Comparison of ENCODE assay signal across 8 cellular contexts in genomic region chr5:136080483-136081180, GRCh38. TPM values are rescaled to one million over a fixed set of nuclear protein-coding genes. Genes with fewer than 3 reads are reported as not detected.
A peak's percentile ranks its signal among the peaks of the same experiment; 100 is the strongest.
DNase-seq lines count a peak whose midpoint lies in the region; ATAC-seq, FAIRE-seq and TF ChIP-seq lines count a peak whose summit lies in the region.

No MANE protein-coding gene starts in this region.

- H3K36me3 ChIP-seq in GM12878 (ENCODE audit: control insufficient read depth in 2 of 2, insufficient read depth in 2 of 2, low read length in 1 of 2) (no peaks in the 10 kb centered on the region), spleen (no peaks in the 10 kb centered on the region)

- H3K27ac Mint-ChIP-seq in T-cell = no peak overlapping the region

- ATAC-seq in GM19025 (IDR thresholded peaks at IDR 0.05; ENCODE audit: low read depth, unreplicated experiment) = peak; percentile 90
- ATAC-seq in HG03066 (IDR thresholded peaks at IDR 0.05; ENCODE audit: low read depth, unreplicated experiment) = peak; percentile 93
- peak; percentile 67 to 94 (median 83) for ATAC-seq in T-cell (replicated peaks in 1 of 4)
- peak; percentile 89 for ATAC-seq in GM12878

- TF ChIP-seq CTCF in GM12878 (IDR thresholded peaks at IDR 0.05 in 2 of 3, conservative IDR thresholded peaks at IDR 0.05 in 1 of 3; ENCODE audit: control insufficient read depth in 2 of 3, extremely low read depth in 1 of 3, insufficient read depth in 1 of 3, low read depth in 3 of 3, low read length in 3 of 3) (no peak), spleen (IDR thresholded peaks at IDR 0.05 in 8 of 11, conservative IDR thresholded peaks at IDR 0.05 in 3 of 11) (no peak)

- in situ Hi-C loops in GM12878 (cut with MboI) = no loop called here

- TF ChIP-seq POLR2A in GM12878 (IDR thresholded peaks at IDR 0.05; ENCODE audit: low read depth, low read length) (peak; percentile 60; the same call in 1 of the 2 replicates), spleen (IDR thresholded peaks at IDR 0.05) (no peak)

- WGBS in GM12878 (ENCODE audit: insufficient coverage, insufficient replicate concordance, low lambda C conversion rate, missing lambda C conversion rate) = 31% methylated on average over 31 of the region's 34 CpGs
- 8 to 59% (median 53%) methylated on average over 34 of the region's 34 CpGs for WGBS in spleen, 5 donors

- H3K9me3 ChIP-seq in GM12878 (replicated peaks; ENCODE audit: control insufficient read depth, insufficient read depth, low read length) = no peaks in the 10 kb centered on the region
- H3K9me3 ChIP-seq in spleen = no peaks in the 10 kb centered on the region

- POLR2A ChIA-PET in T-cell (lab: Charles Lee) (no interaction called here), GM12878 (lab: Charles Lee) (interaction anchor here (0.6 to 1.9 kb wide), 5 partner anchors 14 to 163 kb away, joined by 3 to 8 read pairs (median 3); partner anchors contain the start of gene SMAD5)

- peak overlapping the region; percentile 51 to 76 (median 61) for H3K4me3 Mint-ChIP-seq in T-cell

- no peak for FAIRE-seq in GM12878 (lab: Jason Lieb, UNC)

- H3K4me2 ChIP-seq in GM12878 (ENCODE audit: control insufficient read depth, insufficient read depth) = peak overlapping the region; percentile 19; the same call in 1 of the 2 replicates

- peaks cover 36 to 51% of the 10 kb centered on the region in 2 donors for H3K27me3 Mint-ChIP-seq in T-cell

- H3K36me3 Mint-ChIP-seq in T-cell = no peaks in the 10 kb centered on the region

- TF ChIP-seq RAD21 in GM12878 (IDR thresholded peaks at IDR 0.05; ENCODE audit: insufficient read depth, low read depth, low read length) = no peak

- H3K4me3 ChIP-seq in GM12878 (peak overlapping the region; percentile 62; the same call in 1 of the 2 replicates), spleen (peak overlapping the region; percentile 8 to 53 (median 18))

- DNase-seq in T-cell (peak; percentile 4 to 73 (median 46)), GM12878 (ENCODE audit: low read depth, low spot score) (peak; percentile 82), inferior parietal cortex (ENCODE audit: extremely low spot score) (peak; percentile 27), spleen (peak; percentile 94), NCI-H748 treated with DMSO at 0.1 percent for 48 hours (lab: John Stamatoyannopoulos, UW) (no peak), NCI-H446 treated with DMSO at 0.1 percent for 48 hours (lab: John Stamatoyannopoulos, UW) (no peak)

- no peaks in the 10 kb centered on the region for H4K20me1 ChIP-seq in GM12878 (ENCODE audit: control insufficient read depth, insufficient read depth)

- H2AFZ ChIP-seq in GM12878 (ENCODE audit: control insufficient read depth, low read depth, low read length) = peak overlapping the region; percentile 64

- RAD21 ChIA-PET in GM12878 (lab: Charles Lee; ENCODE audit: unreplicated experiment) = interaction anchor here (0.6 to 3.3 kb wide), 15 partner anchors 9 to 112 kb away, joined by 3 to 19 read pairs (median 5); partner anchors contain the start of genes SMAD5 and SMIM32

- H3K27ac ChIP-seq in GM12878 (ENCODE audit: control insufficient read depth, insufficient read depth) (no peak overlapping the region), spleen (peak overlapping the region in 7 of 8 donors; percentile 10 to 78 (median 63))

- SMC1A ChIA-PET in GM12878 (lab: Charles Lee; ENCODE audit: uncharacterized antibody, unreplicated experiment) = interaction anchor here (0.8 to 4.7 kb wide), 26 partner anchors 8 to 187 kb away, joined by 3 to 56 read pairs (median 6); partner anchors contain the start of gene SMAD5

- no peaks in the 10 kb centered on the region; the same call in 1 of the 2 replicates for H3K4me1 ChIP-seq in GM12878 (ENCODE audit: control insufficient read depth, insufficient read depth, low read length)
- H3K4me1 ChIP-seq in spleen = peaks cover 0 to 28% (median 15%) of the 10 kb centered on the region in 6 donors

- H3K4me1 Mint-ChIP-seq in T-cell = peaks cover 7 to 13% (median 11%) of the 10 kb centered on the region in 3 donors

- BruUV-seq in GM12878 (replicated peaks; lab: Mats Ljungman, UMichigan) = no TSS peak

- H3K27me3 ChIP-seq in GM12878 (replicated peaks in 1 of 2; ENCODE audit: control insufficient read depth in 2 of 2, insufficient read depth in 2 of 2, low read length in 1 of 2) = peaks cover 0 to 2% of the 10 kb centered on the region in 2 experiments; a peak in 2 of 4 replicates
- peaks cover 0 to 65% (median 12%) of the 10 kb centered on the region in 7 donors for H3K27me3 ChIP-seq in spleen (replicated peaks in 1 of 7)

- CTCF ChIA-PET in T-cell (lab: Charles Lee) = interaction anchor here in 1 of 2 donors (1.4 to 2.0 kb wide), 3 partner anchors 133 to 140 kb away, joined by 3 to 8 read pairs (median 4); no protein-coding TSS in a partner anchor
- CTCF ChIA-PET in GM12878 (lab: Yijun Ruan, JAX) = interaction anchor here (0.5 to 9.1 kb wide), 20 partner anchors 8 to 1904 kb away, joined by 3 to 74 read pairs (median 4); partner anchors contain the start of gene SKP1

- peak overlapping the region; percentile 37; the same call in 1 of the 2 replicates for H3K9ac ChIP-seq in GM12878 (ENCODE audit: control insufficient read depth, insufficient read depth, low read length)

- H3K79me2 ChIP-seq in GM12878 (ENCODE audit: control insufficient read depth, insufficient read depth, low read length) = no peaks in the 10 kb centered on the region

- intact Hi-C loops in GM12878 (cut with micrococcal nuclease; ENCODE audit: unreplicated experiment) = loop anchor here (5.0 kb wide), 3 partner anchors 52 to 132 kb away; partner anchors contain the start of gene SMAD5
- intact Hi-C loops in spleen (cut with DNase I; ENCODE audit: low total_unique reads) = loop anchor here (5.0 to 10.0 kb wide), 2 partner anchors 94 to 133 kb away; no protein-coding TSS in a partner anchor

- peak in 1 of 2 experiments; percentile 70; a peak in 3 of 4 replicates for TF ChIP-seq EP300 in GM12878 (IDR thresholded peaks at IDR 0.05; ENCODE audit: borderline replicate concordance in 1 of 2, control insufficient read depth in 1 of 2, low read depth in 2 of 2, low read length in 2 of 2)

- H3K9me3 Mint-ChIP-seq in T-cell = no peaks in the 10 kb centered on the region

TF ChIP-seq in GM12878, 131 proteins besides CTCF, POLR2A, EP300 and RAD21 (continues in another document):
- TF ChIP-seq SUPT20H (IDR thresholded peaks at IDR 0.05; ENCODE audit: borderline replicate concordance, control insufficient read depth, low read depth, low read length) = no peak
- TF ChIP-seq ZBTB33 (IDR thresholded peaks at IDR 0.05) = no peak

RNA-seq across cellular contexts. Expression of gene TGFBI, which starts 51.8 kb away (rescaled TPM):
- total RNA-seq in T-cell (1 to 10 TPM; 1.9 to 5.1 (median 2.9) TPM), GM12878 (2014; rRNA removed) (0.17 and 0.71 TPM in 2 replicates), GM12878 (2014; rRNA removed; fragmentation: Illumina TruSeq; extraction: Trizol) (0.09 and 0.13 TPM in 2 replicates), GM12878 (2021) (0.64 and 1.3 TPM in 2 replicates), spleen (100 to 1,000 TPM; 126 to 214 (median 157) TPM)
- total RNA-seq in GM12878 (2013; cell fraction: nucleolus; rRNA removed) = 0.84 TPM in 1 of 2 replicates, not detected in the other
- not detected for polyA plus RNA-seq in GM12878 (2011; ENCODE audit: low read depth)
- polyA plus RNA-seq in GM12878 (2011; rRNA removed) (0.06 and 0.20 TPM in 2 replicates), GM12878 (2014; fragmentation: Illumina TruSeq; extraction: Trizol) (0.12 TPM in 1 of 2 replicates, not detected in the other), GM12878 (2014; fragmentation: Nextera tagmentation; extraction: Ambion mirVana) (under 1 TPM; 0.16 to 0.22 TPM), GM12878 (2014; rRNA removed) (0.13 and 0.23 TPM in 2 replicates), GM12878 (2016; fragmentation: Nextera tagmentation; extraction: Ambion mirVana) (1 to 10 TPM; 1.7 to 1.8 TPM), spleen (10 to 100 TPM; 31.0 to 59.5 (median 56.9) TPM)
- polyA plus RNA-seq in GM12878 (2011; cell fraction: cytosol; rRNA removed) = 0.13 and 0.22 TPM in 2 replicates
- polyA plus RNA-seq in GM12878 (2011; cell fraction: nucleus; rRNA removed) = 0.37 and 0.39 TPM in 2 replicates
- polyA plus RNA-seq in GM12878 (2012) = 0.32 and 0.45 TPM in 2 replicates
- polyA minus RNA-seq in GM12878 (2011; rRNA and poly(A)+ RNA removed) = 0.44 and 0.62 TPM in 2 replicates
- 0.80 and 1.1 TPM in 2 replicates for polyA minus RNA-seq in GM12878 (2011; cell fraction: cytosol; rRNA and poly(A)+ RNA removed)
- 0.24 TPM in 1 of 2 replicates, not detected in the other for polyA minus RNA-seq in GM12878 (2011; cell fraction: nucleus; rRNA and poly(A)+ RNA removed)

RNA-seq across cellular contexts. Expression of gene SMAD5, which starts 52.0 kb away (rescaled TPM):
- total RNA-seq in T-cell (10 to 100 TPM in 3 of 5 donors, 1 to 10 TPM in 2; 8.7 to 24.2 (median 18.4) TPM), GM12878 (2014; rRNA removed) (8.0 and 10.4 TPM in 2 replicates), GM12878 (2014; rRNA removed; fragmentation: Illumina TruSeq; extraction: Trizol) (11.1 and 11.4 TPM in 2 replicates), GM12878 (2021) (14.8 and 15.4 TPM in 2 replicates), spleen (10 to 100 TPM; 50.1 to 70.4 (median 55.4) TPM)
- 145 and 164 TPM in 2 replicates for total RNA-seq in GM12878 (2013; cell fraction: nucleolus; rRNA removed)
- polyA plus RNA-seq in GM12878 (2011; ENCODE audit: low read depth) = 5.4 TPM
- polyA plus RNA-seq in GM12878 (2011; rRNA removed) (40.6 and 56.1 TPM in 2 replicates), GM12878 (2014; fragmentation: Illumina TruSeq; extraction: Trizol) (9.2 and 11.1 TPM in 2 replicates), GM12878 (2014; fragmentation: Nextera tagmentation; extraction: Ambion mirVana) (1 to 10 TPM; 3.6 to 7.1 TPM), GM12878 (2014; rRNA removed) (12.4 and 12.5 TPM in 2 replicates), GM12878 (2016; fragmentation: Nextera tagmentation; extraction: Ambion mirVana) (10 to 100 TPM; 14.2 to 16.0 TPM), spleen (1 to 10 TPM; 5.3 to 9.5 (median 5.8) TPM)
- 16.7 and 22.3 TPM in 2 replicates for polyA plus RNA-seq in GM12878 (2011; cell fraction: cytosol; rRNA removed)
- 19.8 and 23.5 TPM in 2 replicates for polyA plus RNA-seq in GM12878 (2011; cell fraction: nucleus; rRNA removed)
- polyA plus RNA-seq in GM12878 (2012) = 5.0 and 5.7 TPM in 2 replicates
- 45.7 and 59.2 TPM in 2 replicates for polyA minus RNA-seq in GM12878 (2011; rRNA and poly(A)+ RNA removed)
- polyA minus RNA-seq in GM12878 (2011; cell fraction: cytosol; rRNA and poly(A)+ RNA removed) = 11.4 and 22.4 TPM in 2 replicates
- polyA minus RNA-seq in GM12878 (2011; cell fraction: nucleus; rRNA and poly(A)+ RNA removed) = 21.9 and 33.2 TPM in 2 replicates

Comparison
In these comparisons a context has a peak if more than half of its experiments do, and no peak if none do; other contexts are left out.
1. DNase-seq: peak in T-cell (34 of 34), GM12878 (single experiment), inferior parietal cortex (single experiment) and spleen (single experiment); none in NCI-H748 treated with DMSO at 0.1 percent for 48 hours (single experiment) and NCI-H446 treated with DMSO at 0.1 percent for 48 hours (single experiment).
2. RNA of gene TGFBI, which starts 51.8 kb away (total RNA-seq): 126 to 214 TPM in spleen; 1.9 to 5.1 TPM in T-cell and 0.09 to 1.3 TPM in GM12878; every median in the first group is over 10 times any median in the second.
3. Peak in every context shown above with its lines, with median percentiles within 50 percentile points of each other: ATAC-seq.